9 cellular contexts compared by ENCODE assay signal in the genomic region with DNA sequence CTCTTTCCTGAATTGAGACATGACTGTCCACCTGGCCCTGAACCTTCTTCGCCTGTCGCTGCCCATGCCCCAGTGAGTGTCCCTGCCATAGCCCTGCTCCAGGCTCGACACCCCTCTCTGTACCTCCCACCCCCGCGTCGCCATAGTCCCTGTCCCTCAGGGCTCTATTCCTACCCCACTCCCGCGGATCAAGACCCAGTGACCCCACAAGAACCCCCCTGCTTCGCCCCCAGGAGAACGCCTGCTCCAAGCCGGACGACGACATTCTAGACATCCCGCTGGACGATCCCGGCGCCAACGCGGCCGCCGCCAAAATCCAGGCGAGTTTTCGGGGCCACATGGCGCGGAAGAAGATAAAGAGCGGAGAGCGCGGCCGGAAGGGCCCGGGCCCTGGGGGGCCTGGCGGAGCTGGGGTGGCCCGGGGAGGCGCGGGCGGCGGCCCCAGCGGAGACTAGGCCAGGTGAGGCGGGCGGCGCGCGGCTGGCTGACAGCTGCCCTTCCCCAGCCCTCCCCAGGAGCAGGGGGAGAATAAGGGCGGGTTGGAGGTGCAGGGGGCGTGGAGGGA. TPM values are rescaled to one million over a fixed set of nuclear protein-coding genes. Genes with fewer than 3 reads are reported as not detected.
A peak's percentile ranks its signal among the peaks of the same experiment; 100 is the strongest.
DNase-seq lines count a peak whose midpoint lies in the region; ATAC-seq lines count a peak whose summit lies in the region.
"Had no signal": no experiment of that assay in that cellular context is flagged by ENCODE, and none has a peak within 500 bp of the region (broad histone marks: within the 10 kb centered on the region; RNA-seq: fewer than 3 reads in every experiment).

No MANE protein-coding gene starts in this region.

- H3K4me1 Mint-ChIP-seq in activated CD4-positive, alpha-beta T cell treated with anti-CD3 and anti-CD28 coated beads, Interleukin-2, amount 10 ng/mL, durations not matched to agents 24 days and 14 days: peaks cover 39% of the 10 kb centered on the region
- H3K4me1 Mint-ChIP-seq in activated T-helper 2 cell treated with anti-CD3 and anti-CD28 coated beads, Interferon-gamma antibody, Interleukin-2, Interleukin-4, amounts not matched to agents 10 μg/mL and 5 μg/mL and 100 μg/mL, durations not matched to agents 14 hours and 24 hours and 36 hours (ENCODE audit: low read depth): peaks cover 19% of the 10 kb centered on the region
- peaks cover 45% of the 10 kb centered on the region for H3K4me1 Mint-ChIP-seq in stimulated activated memory B cell treated with anti-CD40 and anti-IgM and Interleukin-4, amounts not matched to agents 10 μg/mL and 1 μg/mL and 100 μg/mL, for 72 hours

- H3K9me3 ChIP-seq in iPS-18c (ENCODE audit: control insufficient read depth, insufficient read depth, low read length): no peaks in the 10 kb centered on the region
- H3K9me3 ChIP-seq in MG63: no peaks in the 10 kb centered on the region

- no peaks in the 10 kb centered on the region for H3K27me3 ChIP-seq in MG63

- H3K27ac Mint-ChIP-seq in activated CD4-positive, alpha-beta T cell treated with anti-CD3 and anti-CD28 coated beads, Interleukin-2, amount 10 ng/mL, durations not matched to agents 24 days and 14 days: no peak overlapping the region
- no peak overlapping the region for H3K27ac Mint-ChIP-seq in activated T-helper 2 cell treated with anti-CD3 and anti-CD28 coated beads, Interferon-gamma antibody, Interleukin-2, Interleukin-4, amounts not matched to agents 10 μg/mL and 5 μg/mL and 100 μg/mL, durations not matched to agents 14 hours and 24 hours and 36 hours
- H3K27ac Mint-ChIP-seq in stimulated activated memory B cell treated with anti-CD40 and anti-IgM and Interleukin-4, amounts not matched to agents 10 μg/mL and 1 μg/mL and 100 μg/mL, for 72 hours: no peak overlapping the region

- ATAC-seq in stimulated activated memory B cell treated with anti-CD40 and anti-IgM and Interleukin-4, amounts not matched to agents 10 μg/mL and 1 μg/mL and 100 μg/mL, for 72 hours: no peak

- intact Hi-C loops in activated CD4-positive, alpha-beta T cell treated with anti-CD3 and anti-CD28 coated beads, Interleukin-2, amount 10 ng/mL, durations not matched to agents 24 days and 14 days (cut with micrococcal nuclease): loop anchor here (5.0 kb wide), 1 partner anchor 207 kb away; a partner anchor contains a TSS
- intact Hi-C loops in activated T-helper 2 cell treated with anti-CD3 and anti-CD28 coated beads, Interferon-gamma antibody, Interleukin-2, Interleukin-4, amounts not matched to agents 10 μg/mL and 5 μg/mL and 100 μg/mL, durations not matched to agents 14 hours and 24 hours and 36 hours (cut with micrococcal nuclease): loop anchor here (5.0 to 10.0 kb wide), 2 partner anchors 132 to 1139 kb away; a partner anchor contains a TSS

- H3K36me3 ChIP-seq in MG63: no peaks in the 10 kb centered on the region

- peak overlapping the region; percentile 67 for H3K4me3 Mint-ChIP-seq in activated CD4-positive, alpha-beta T cell treated with anti-CD3 and anti-CD28 coated beads, Interleukin-2, amount 10 ng/mL, durations not matched to agents 24 days and 14 days
- peak overlapping the region; percentile 48 for H3K4me3 Mint-ChIP-seq in activated T-helper 2 cell treated with anti-CD3 and anti-CD28 coated beads, Interferon-gamma antibody, Interleukin-2, Interleukin-4, amounts not matched to agents 10 μg/mL and 5 μg/mL and 100 μg/mL, durations not matched to agents 14 hours and 24 hours and 36 hours (ENCODE audit: low read depth)
- H3K4me3 Mint-ChIP-seq in stimulated activated memory B cell treated with anti-CD40 and anti-IgM and Interleukin-4, amounts not matched to agents 10 μg/mL and 1 μg/mL and 100 μg/mL, for 72 hours: peak overlapping the region; percentile 93

- H3K9me3 Mint-ChIP-seq in activated CD4-positive, alpha-beta T cell treated with anti-CD3 and anti-CD28 coated beads, Interleukin-2, amount 10 ng/mL, durations not matched to agents 24 days and 14 days: no peaks in the 10 kb centered on the region
- H3K9me3 Mint-ChIP-seq in activated T-helper 2 cell treated with anti-CD3 and anti-CD28 coated beads, Interferon-gamma antibody, Interleukin-2, Interleukin-4, amounts not matched to agents 10 μg/mL and 5 μg/mL and 100 μg/mL, durations not matched to agents 14 hours and 24 hours and 36 hours: no peaks in the 10 kb centered on the region
- H3K9me3 Mint-ChIP-seq in stimulated activated memory B cell treated with anti-CD40 and anti-IgM and Interleukin-4, amounts not matched to agents 10 μg/mL and 1 μg/mL and 100 μg/mL, for 72 hours: no peaks in the 10 kb centered on the region

- H3K4me3 ChIP-seq in iPS-18c (ENCODE audit: insufficient read depth, low read depth, low read length) (peak overlapping the region; percentile 84), MG63 (no peak overlapping the region)

- DNase-seq in activated CD4-positive, alpha-beta T cell treated with anti-CD3 and anti-CD28 coated beads, Interleukin-2, amount 10 ng/mL, durations not matched to agents 24 days and 14 days: no peak
- no peak for DNase-seq in activated CD4-positive, alpha-beta T cell treated with anti-CD3 and anti-CD28 coated beads for 1 hour
- DNase-seq in activated T-helper 2 cell treated with anti-CD3 and anti-CD28 coated beads, Interferon-gamma antibody, Interleukin-2, Interleukin-4, amounts not matched to agents 10 μg/mL and 5 μg/mL and 100 μg/mL, durations not matched to agents 14 hours and 24 hours and 36 hours (ENCODE audit: low spot score): no peak
- DNase-seq in RPMI8226: no peak
- DNase-seq in OCI-M1 (lab: John Stamatoyannopoulos, UW): no peak
- no peak for DNase-seq in MG63
- DNase-seq: hypothalamus had no signal

- H3K36me3 Mint-ChIP-seq in activated CD4-positive, alpha-beta T cell treated with anti-CD3 and anti-CD28 coated beads, Interleukin-2, amount 10 ng/mL, durations not matched to agents 24 days and 14 days (ENCODE audit: low read depth): no peaks in the 10 kb centered on the region
- H3K36me3 Mint-ChIP-seq in activated T-helper 2 cell treated with anti-CD3 and anti-CD28 coated beads, Interferon-gamma antibody, Interleukin-2, Interleukin-4, amounts not matched to agents 10 μg/mL and 5 μg/mL and 100 μg/mL, durations not matched to agents 14 hours and 24 hours and 36 hours (ENCODE audit: low read depth): no peaks in the 10 kb centered on the region
- no peaks in the 10 kb centered on the region for H3K36me3 Mint-ChIP-seq in stimulated activated memory B cell treated with anti-CD40 and anti-IgM and Interleukin-4, amounts not matched to agents 10 μg/mL and 1 μg/mL and 100 μg/mL, for 72 hours

- peaks cover 30% of the 10 kb centered on the region for H3K27me3 Mint-ChIP-seq in activated CD4-positive, alpha-beta T cell treated with anti-CD3 and anti-CD28 coated beads, Interleukin-2, amount 10 ng/mL, durations not matched to agents 24 days and 14 days
- peaks cover 22% of the 10 kb centered on the region for H3K27me3 Mint-ChIP-seq in activated T-helper 2 cell treated with anti-CD3 and anti-CD28 coated beads, Interferon-gamma antibody, Interleukin-2, Interleukin-4, amounts not matched to agents 10 μg/mL and 5 μg/mL and 100 μg/mL, durations not matched to agents 14 hours and 24 hours and 36 hours (ENCODE audit: low read depth)
- H3K27me3 Mint-ChIP-seq in stimulated activated memory B cell treated with anti-CD40 and anti-IgM and Interleukin-4, amounts not matched to agents 10 μg/mL and 1 μg/mL and 100 μg/mL, for 72 hours: peaks cover 13% of the 10 kb centered on the region

RNA-seq across cellular contexts. Expression of a gene that starts 5.6 kb away (rescaled TPM):
- 4.4 and 5.4 TPM in 2 replicates for total RNA-seq in activated CD4-positive, alpha-beta T cell treated with anti-CD3 and anti-CD28 coated beads, Interleukin-2, amount 10 ng/mL, durations not matched to agents 24 days and 14 days
- total RNA-seq in activated T-helper 2 cell treated with anti-CD3 and anti-CD28 coated beads, Interferon-gamma antibody, Interleukin-2, Interleukin-4, amounts not matched to agents 10 μg/mL and 5 μg/mL and 100 μg/mL, durations not matched to agents 14 hours and 24 hours and 36 hours: 5.0 and 6.7 TPM in 2 replicates
- 0.23 TPM in 1 of 2 replicates, not detected in the other for total RNA-seq in MG63 (2014; rRNA removed; shearing (Covaris generic); ENCODE audit: low replicate concordance)

RNA-seq across cellular contexts. Expression of a gene that starts 6.7 kb away (rescaled TPM):
- 0.23 TPM in 1 of 2 replicates, not detected in the other for total RNA-seq in activated CD4-positive, alpha-beta T cell treated with anti-CD3 and anti-CD28 coated beads, Interleukin-2, amount 10 ng/mL, durations not matched to agents 24 days and 14 days
- total RNA-seq in activated T-helper 2 cell treated with anti-CD3 and anti-CD28 coated beads, Interferon-gamma antibody, Interleukin-2, Interleukin-4, amounts not matched to agents 10 μg/mL and 5 μg/mL and 100 μg/mL, durations not matched to agents 14 hours and 24 hours and 36 hours: not detected in 2 replicates
- not detected in 2 replicates for total RNA-seq in MG63 (2014; rRNA removed; shearing (Covaris generic); ENCODE audit: low replicate concordance)

RNA-seq across cellular contexts. Expression of a gene that starts 16.7 kb away (rescaled TPM):
- 0.24 TPM in 1 of 2 replicates, not detected in the other for total RNA-seq in activated CD4-positive, alpha-beta T cell treated with anti-CD3 and anti-CD28 coated beads, Interleukin-2, amount 10 ng/mL, durations not matched to agents 24 days and 14 days
- 0.18 and 0.23 TPM in 2 replicates for total RNA-seq in activated T-helper 2 cell treated with anti-CD3 and anti-CD28 coated beads, Interferon-gamma antibody, Interleukin-2, Interleukin-4, amounts not matched to agents 10 μg/mL and 5 μg/mL and 100 μg/mL, durations not matched to agents 14 hours and 24 hours and 36 hours
- not detected in 2 replicates for total RNA-seq in MG63 (2014; rRNA removed; shearing (Covaris generic); ENCODE audit: low replicate concordance)

RNA-seq across cellular contexts. Expression of a gene that starts 54.9 kb away (rescaled TPM):
- total RNA-seq in activated CD4-positive, alpha-beta T cell treated with anti-CD3 and anti-CD28 coated beads, Interleukin-2, amount 10 ng/mL, durations not matched to agents 24 days and 14 days: 10.6 TPM in 2 replicates
- total RNA-seq in activated T-helper 2 cell treated with anti-CD3 and anti-CD28 coated beads, Interferon-gamma antibody, Interleukin-2, Interleukin-4, amounts not matched to agents 10 μg/mL and 5 μg/mL and 100 μg/mL, durations not matched to agents 14 hours and 24 hours and 36 hours: 10.5 and 10.8 TPM in 2 replicates
- 8.2 and 14.8 TPM in 2 replicates for total RNA-seq in MG63 (2014; rRNA removed; shearing (Covaris generic); ENCODE audit: low replicate concordance)
